Comparison of ENCODE assay signal across 1 cellular context in genomic region chr9:78236511-78236950, GRCh38.
TF ChIP-seq lines count a peak whose summit lies in the region.

No MANE protein-coding gene starts in this region.

TF ChIP-seq in HepG2, 621 proteins besides CTCF, POLR2A, EP300 and RAD21 (continued from another document and continues in another):
- TF ChIP-seq ZNF646 (CRISPR knock-in tag; IDR thresholded peaks at IDR 0.05) (no peak), ZNF605 (CRISPR knock-in tag; IDR thresholded peaks at IDR 0.05) (no peak), ZNF281 (CRISPR knock-in tag; IDR thresholded peaks at IDR 0.05; ENCODE audit: borderline replicate concordance) (no peak), MIER2 (CRISPR knock-in tag; IDR thresholded peaks at IDR 0.05) (no peak), ZBTB10 (CRISPR knock-in tag; IDR thresholded peaks at IDR 0.05; ENCODE audit: borderline replicate concordance) (no peak), ZGPAT (CRISPR knock-in tag; IDR thresholded peaks at IDR 0.05) (no peak), E2F5 (CRISPR knock-in tag; conservative IDR thresholded peaks at IDR 0.05) (no peak), ZBTB8A (CRISPR knock-in tag; IDR thresholded peaks at IDR 0.05; ENCODE audit: borderline replicate concordance, low read depth) (no peak), MYPOP (CRISPR knock-in tag; IDR thresholded peaks at IDR 0.05) (0 out of 2 replicates have a peak, but pooled peaks have one; percentile 49), GTF2F1 (IDR thresholded peaks at IDR 0.05; ENCODE audit: low read length) (no peak), ZNF337 (CRISPR knock-in tag; IDR thresholded peaks at IDR 0.05; ENCODE audit: borderline replicate concordance, low read depth) (no peak), MAFG (CRISPR knock-in tag; IDR thresholded peaks at IDR 0.05) (no peak), ZNF550 (CRISPR knock-in tag; IDR thresholded peaks at IDR 0.05; ENCODE audit: borderline replicate concordance) (no peak), ASH2L (IDR thresholded peaks at IDR 0.05; ENCODE audit: insufficient read length, low read depth, low read length) (no peak), HMGXB4 (CRISPR knock-in tag; IDR thresholded peaks at IDR 0.05; ENCODE audit: borderline replicate concordance in 1 of 2, low read depth in 1 of 2) (no peak), POLR2G (IDR thresholded peaks at IDR 0.05; ENCODE audit: low read depth, low read length) (no peak), ATM (IDR thresholded peaks at IDR 0.05; ENCODE audit: borderline replicate concordance) (no peak), LCORL (IDR thresholded peaks at IDR 0.05) (no peak), LCORL (CRISPR knock-in tag; IDR thresholded peaks at IDR 0.05) (no peak), BRCA1 (CRISPR knock-in tag; IDR thresholded peaks at IDR 0.05) (no peak), ARHGAP35 (CRISPR knock-in tag; IDR thresholded peaks at IDR 0.05; ENCODE audit: borderline replicate concordance) (no peak), ZNF629 (CRISPR knock-in tag; conservative IDR thresholded peaks at IDR 0.05) (peak; percentile 96), IKZF5 (CRISPR knock-in tag; IDR thresholded peaks at IDR 0.05) (0 out of 2 replicates have a peak, but pooled peaks have one; percentile 0), ATAD3A (CRISPR knock-in tag; IDR thresholded peaks at IDR 0.05) (no peak), GATAD2A (CRISPR knock-in tag; IDR thresholded peaks at IDR 0.05) (no peak), NFAT5 (CRISPR knock-in tag; IDR thresholded peaks at IDR 0.05) (no peak)
